8 cellular contexts compared by ENCODE assay signal in the genomic region with DNA sequence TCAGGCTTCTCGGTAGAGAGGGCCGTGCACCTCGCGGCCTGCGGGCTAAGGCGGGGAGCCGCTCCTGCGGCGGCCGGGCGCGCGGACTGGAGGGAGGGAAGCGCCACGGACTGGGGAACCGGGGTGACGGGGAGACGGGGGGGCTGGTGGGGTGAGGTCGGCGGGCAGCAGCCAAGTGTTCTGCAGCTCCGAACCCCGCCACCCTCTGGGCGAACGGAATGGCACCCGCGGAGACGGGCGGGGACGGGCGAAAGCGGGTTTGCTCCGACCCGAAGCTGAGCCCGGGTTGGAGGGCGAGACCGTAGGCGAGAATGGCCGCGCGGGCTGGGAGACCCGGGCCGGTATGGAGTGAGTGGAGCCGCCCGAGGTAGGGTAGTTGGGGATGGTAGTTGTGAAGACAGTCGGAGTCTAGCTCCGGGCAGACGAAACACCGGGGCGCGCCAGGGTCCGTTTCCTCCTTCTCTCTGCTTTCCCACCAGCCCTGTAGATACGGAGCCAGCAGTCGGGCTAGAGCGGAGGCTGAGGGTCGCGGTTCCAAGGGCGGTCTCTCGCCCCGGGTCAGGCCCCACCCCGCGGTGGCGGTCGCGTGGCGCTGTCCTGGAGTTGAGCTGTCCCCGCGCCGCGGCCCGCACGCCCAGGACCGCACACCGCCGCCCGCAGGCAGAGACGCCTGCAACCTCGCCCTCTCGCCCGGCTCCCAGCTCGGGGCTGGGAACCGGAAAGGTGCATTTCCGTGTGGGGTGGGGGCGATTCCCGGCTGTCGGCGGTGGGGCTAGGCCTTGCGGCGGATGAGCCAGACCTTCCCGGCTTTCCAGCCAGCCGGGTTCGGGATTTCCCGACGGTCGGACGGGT.
DNase-seq lines count a peak whose midpoint lies in the region; ATAC-seq and TF ChIP-seq lines count a peak whose summit lies in the region.

No MANE protein-coding gene starts in this region.

- H3K4me1 Mint-ChIP-seq in chondrocyte (ENCODE audit: low read depth): peaks cover 51% of the 10 kb centered on the region

- no peaks in the 10 kb centered on the region for H3K9me3 Mint-ChIP-seq in chondrocyte (ENCODE audit: low read depth)

- H3K9me3 ChIP-seq in ES-I3 (ENCODE audit: control insufficient read depth, insufficient read depth, low read length): no peaks in the 10 kb centered on the region
- peaks cover 0 to 11% of the 10 kb centered on the region in 2 donors for H3K9me3 ChIP-seq in lung (ENCODE audit: control insufficient read depth in 2 of 2, insufficient read depth in 1 of 2, low read length in 1 of 2)
- no peaks in the 10 kb centered on the region for H3K9me3 ChIP-seq in adrenal gland (replicated peaks in 1 of 3)

- 0 to 2% methylated on average over 82 to 95 of the region's 95 CpGs for WGBS in lung, 2 donors
- 1 to 9% (median 1%) methylated on average over 7 to 95 of the region's 95 CpGs for WGBS in adrenal gland, 4 donors

- DNase-seq in NB4 (ENCODE audit: low read depth) (peak; percentile 65), chondrocyte (ENCODE audit: low spot score) (no peak), lung (ENCODE audit: low spot score) (no peak), SKM-1 (lab: John Stamatoyannopoulos, UW; ENCODE audit: unreplicated experiment) (no peak), adrenal gland (no peak), pons (ENCODE audit: low spot score) (no peak)

- H3K27me3 Mint-ChIP-seq in chondrocyte (ENCODE audit: low read depth): no peaks in the 10 kb centered on the region

- H3K4me1 ChIP-seq in ES-I3 (ENCODE audit: insufficient read depth, low read length) (no peaks in the 10 kb centered on the region; the same call in 1 of the 2 replicates), lung (ENCODE audit: control insufficient read depth in 2 of 2, insufficient read depth in 2 of 2, low read length in 2 of 2) (peaks cover 3 to 17% of the 10 kb centered on the region in 2 donors), adrenal gland (replicated peaks in 1 of 2) (peaks cover 11 to 18% of the 10 kb centered on the region in 2 donors)

- intact Hi-C loops in adrenal gland (cut with DNase I): no loop called here

- peak overlapping the region; percentile 72 for H3K9ac ChIP-seq in ES-I3 (ENCODE audit: low read depth, low read length)

- TF ChIP-seq POLR2A in NB4 (IDR thresholded peaks at IDR 0.05; ENCODE audit: extremely low read depth, insufficient read length): no peak
- TF ChIP-seq POLR2A in adrenal gland (IDR thresholded peaks at IDR 0.05): no peak

- peak; percentile 44 for ATAC-seq in lung (ENCODE audit: insufficient read depth, low FRiP score)
- no peak for ATAC-seq in GM19395 (IDR thresholded peaks at IDR 0.05; ENCODE audit: unreplicated experiment)

- peak overlapping the region; percentile 52 for H3K4me3 ChIP-seq in NB4 (ENCODE audit: low read depth, low read length)
- peak overlapping the region; percentile 25 for H3K4me3 ChIP-seq in lung
- peak overlapping the region in 2 of 4 donors; percentile 6 to 52 for H3K4me3 ChIP-seq in adrenal gland

- peak overlapping the region; percentile 94 for H3K4me3 Mint-ChIP-seq in chondrocyte (ENCODE audit: unreplicated experiment)

- peak overlapping the region; percentile 85 for H3K27ac Mint-ChIP-seq in chondrocyte (ENCODE audit: unreplicated experiment)

- peaks cover 11% of the 10 kb centered on the region for H3K27me3 ChIP-seq in lung (ENCODE audit: control insufficient read depth, insufficient read depth)
- peaks cover 75% of the 10 kb centered on the region for H3K27me3 ChIP-seq in adrenal gland

- TF ChIP-seq CTCF in NB4 (IDR thresholded peaks at IDR 0.05; ENCODE audit: low read depth, low read length) (no peak), chondrocyte (IDR thresholded peaks at IDR 0.05) (peak; percentile 41), lung (IDR thresholded peaks at IDR 0.05; ENCODE audit: control extremely low read depth, extremely low read depth) (no peak), adrenal gland (IDR thresholded peaks at IDR 0.05) (no peak)

- no peaks in the 10 kb centered on the region for H3K36me3 Mint-ChIP-seq in chondrocyte (ENCODE audit: low read depth)

- H3K27ac ChIP-seq in lung (ENCODE audit: low read depth in 1 of 2, low read length in 1 of 2) (no peak overlapping the region), adrenal gland (no peak overlapping the region)

- H3K36me3 ChIP-seq in ES-I3 (ENCODE audit: insufficient read depth, low read length) (no peaks in the 10 kb centered on the region), lung (ENCODE audit: control insufficient read depth in 2 of 2, insufficient read depth in 2 of 2, low read length in 2 of 2) (no peaks in the 10 kb centered on the region), adrenal gland (replicated peaks in 1 of 2) (no peaks in the 10 kb centered on the region)
